Comparison of ENCODE assay signal across 8 cellular contexts in the genomic region with DNA sequence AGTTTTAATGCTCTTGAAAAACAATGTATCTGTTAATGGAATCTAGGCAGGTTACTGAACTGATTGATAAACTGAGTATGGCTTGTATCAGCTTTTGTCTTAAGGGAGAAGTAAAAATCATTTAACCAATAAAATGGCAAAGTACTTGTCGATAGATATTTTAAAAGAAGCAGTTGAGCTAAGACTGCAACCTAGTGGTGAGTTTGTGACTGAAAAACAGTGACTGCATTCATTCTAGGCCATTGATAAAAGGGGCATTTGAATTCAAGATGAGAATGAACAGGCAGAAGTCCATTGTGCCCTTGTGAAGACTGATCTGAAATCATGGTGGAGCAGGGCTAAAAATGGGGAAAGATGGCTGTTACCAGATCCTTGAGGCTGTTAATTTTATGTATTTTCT. TPM values are rescaled to one million over a fixed set of nuclear protein-coding genes. Genes with fewer than 3 reads are reported as not detected.
DNase-seq lines count a peak whose midpoint lies in the region; ATAC-seq and TF ChIP-seq lines count a peak whose summit lies in the region.

No MANE protein-coding gene starts in this region.

- H3K27me3 ChIP-seq in cardiac muscle cell: no peaks in the 10 kb centered on the region
- no peaks in the 10 kb centered on the region for H3K27me3 ChIP-seq in liver (ENCODE audit: control insufficient read depth in 4 of 4, insufficient read depth in 4 of 4, low read length in 3 of 4)
- no peaks in the 10 kb centered on the region for H3K27me3 ChIP-seq in ascending aorta

- TF ChIP-seq CTCF in cardiac muscle cell (IDR thresholded peaks at IDR 0.05; ENCODE audit: low read depth, low read length) (peak; percentile 38), activated B cell treated with CpG ODN at 0.5 μM for 24 hours (IDR thresholded peaks at IDR 0.05) (no peak), liver (IDR thresholded peaks at IDR 0.05; ENCODE audit: low read depth, low read length, missing input control) (peak; percentile 44), ascending aorta (IDR thresholded peaks at IDR 0.05) (peak in 1 of 3 experiments; percentile 30)

- peak; percentile 66 to 70 for TF ChIP-seq RAD21 in liver (IDR thresholded peaks at IDR 0.05)

- CTCF ChIA-PET in activated B cell treated with CpG ODN at 0.5 μM for 24 hours (lab: Charles Lee): interaction anchor here (1.1 to 1.7 kb wide), 2 partner anchors 12 to 21 kb away, joined by 3 to 5 read pairs; no protein-coding TSS in a partner anchor
- CTCF ChIA-PET in activated CD8-positive, alpha-beta T cell treated with anti-CD3 and anti-CD28 coated beads, Interleukin-2, amount 10 ng/mL, durations not matched to agents 7 days and 5 days (lab: Charles Lee): interaction anchor here (1.0 to 1.3 kb wide), 2 partner anchors 16 to 23 kb away, joined by 3 to 4 read pairs; no protein-coding TSS in a partner anchor

- peaks cover 28% of the 10 kb centered on the region for H3K4me1 Mint-ChIP-seq in activated B cell treated with CpG ODN at 0.5 μM for 24 hours
- peaks cover 2% of the 10 kb centered on the region for H3K4me1 Mint-ChIP-seq in activated CD8-positive, alpha-beta T cell treated with anti-CD3 and anti-CD28 coated beads, Interleukin-2, amount 10 ng/mL, durations not matched to agents 7 days and 5 days (ENCODE audit: low read depth)

- H3K9me3 ChIP-seq in cardiac muscle cell (ENCODE audit: low read depth) (no peaks in the 10 kb centered on the region), liver (ENCODE audit: control insufficient read depth in 4 of 4, low read length in 3 of 4) (no peaks in the 10 kb centered on the region), ascending aorta (no peaks in the 10 kb centered on the region)

- POLR2A ChIA-PET in activated B cell treated with CpG ODN at 0.5 μM for 24 hours (lab: Charles Lee): interaction anchor here (1.1 kb wide), 1 partner anchor 197 kb away, joined by 8 read pairs; no protein-coding TSS in a partner anchor
- POLR2A ChIA-PET in activated CD8-positive, alpha-beta T cell treated with anti-CD3 and anti-CD28 coated beads, Interleukin-2, amount 10 ng/mL, durations not matched to agents 7 days and 5 days (lab: Charles Lee): no interaction called here

- peak overlapping the region; percentile 3 for H3K4me3 Mint-ChIP-seq in activated B cell treated with CpG ODN at 0.5 μM for 24 hours
- no peak overlapping the region for H3K4me3 Mint-ChIP-seq in activated CD8-positive, alpha-beta T cell treated with anti-CD3 and anti-CD28 coated beads, Interleukin-2, amount 10 ng/mL, durations not matched to agents 7 days and 5 days

- DNase-seq in cardiac muscle cell (ENCODE audit: low read depth in 1 of 2, low spot score in 1 of 2) (peak; percentile 12 to 27), Right ventricle myocardium superior (no peak), activated B cell treated with CpG ODN at 0.5 μM for 24 hours (no peak), ascending aorta (ENCODE audit: low spot score in 2 of 2) (no peak)
- no peak for DNase-seq in activated effector memory CD4-positive, alpha-beta T cell treated with Interleukin-2 at 50 U/mL for 16 hours
- DNase-seq in activated CD8-positive, alpha-beta T cell treated with anti-CD3 and anti-CD28 coated beads, Interleukin-2, amount 10 ng/mL, durations not matched to agents 7 days and 5 days: no peak

- no peak overlapping the region for H3K27ac Mint-ChIP-seq in activated B cell treated with CpG ODN at 0.5 μM for 24 hours
- no peak overlapping the region for H3K27ac Mint-ChIP-seq in activated CD8-positive, alpha-beta T cell treated with anti-CD3 and anti-CD28 coated beads, Interleukin-2, amount 10 ng/mL, durations not matched to agents 7 days and 5 days

- no peaks in the 10 kb centered on the region for H3K27me3 Mint-ChIP-seq in activated B cell treated with CpG ODN at 0.5 μM for 24 hours
- H3K27me3 Mint-ChIP-seq in activated CD8-positive, alpha-beta T cell treated with anti-CD3 and anti-CD28 coated beads, Interleukin-2, amount 10 ng/mL, durations not matched to agents 7 days and 5 days (ENCODE audit: low read depth): no peaks in the 10 kb centered on the region

- intact Hi-C loops in Right ventricle myocardium superior (cut with DNase I): no loop called here
- intact Hi-C loops in activated B cell treated with CpG ODN at 0.5 μM for 24 hours (cut with micrococcal nuclease): loop anchor here (5.0 kb wide), 1 partner anchor 35 kb away; no protein-coding TSS in a partner anchor
- intact Hi-C loops in ascending aorta (cut with DNase I): no loop called here

- H3K27ac ChIP-seq in cardiac muscle cell (no peak overlapping the region), liver (ENCODE audit: low read depth in 1 of 2, low read length in 2 of 2) (no peak overlapping the region), ascending aorta (no peak overlapping the region)

- H3K36me3 ChIP-seq in cardiac muscle cell (no peaks in the 10 kb centered on the region), liver (ENCODE audit: control insufficient read depth in 4 of 4, insufficient read depth in 3 of 4, low read depth in 1 of 4, low read length in 3 of 4) (no peaks in the 10 kb centered on the region), ascending aorta (no peaks in the 10 kb centered on the region)

- H3K4me3 ChIP-seq in cardiac muscle cell: no peak overlapping the region
- H3K4me3 ChIP-seq in liver (ENCODE audit: low read depth in 1 of 3, low read length in 3 of 3): no peak overlapping the region
- H3K4me3 ChIP-seq in ascending aorta: no peak overlapping the region

- WGBS in liver: 59% methylated on average over 1 of the region's 1 CpG

- H3K9me3 Mint-ChIP-seq in activated B cell treated with CpG ODN at 0.5 μM for 24 hours: no peaks in the 10 kb centered on the region
- no peaks in the 10 kb centered on the region for H3K9me3 Mint-ChIP-seq in activated CD8-positive, alpha-beta T cell treated with anti-CD3 and anti-CD28 coated beads, Interleukin-2, amount 10 ng/mL, durations not matched to agents 7 days and 5 days (ENCODE audit: insufficient read depth)

- ATAC-seq in Right ventricle myocardium superior (ENCODE audit: poor library complexity) (no peak), HG03432 (IDR thresholded peaks at IDR 0.05; ENCODE audit: unreplicated experiment) (peak; percentile 60), activated B cell treated with CpG ODN at 0.5 μM for 24 hours (ENCODE audit: low read depth) (no peak)
- ATAC-seq in activated CD8-positive, alpha-beta T cell treated with anti-CD3 and anti-CD28 coated beads, Interleukin-2, amount 10 ng/mL, durations not matched to agents 7 days and 5 days: no peak

- no peak overlapping the region for H3K9ac ChIP-seq in liver (ENCODE audit: low read depth in 1 of 2, low read length in 2 of 2)

- no peaks in the 10 kb centered on the region for H3K36me3 Mint-ChIP-seq in activated B cell treated with CpG ODN at 0.5 μM for 24 hours (ENCODE audit: low read depth)
- H3K36me3 Mint-ChIP-seq in activated CD8-positive, alpha-beta T cell treated with anti-CD3 and anti-CD28 coated beads, Interleukin-2, amount 10 ng/mL, durations not matched to agents 7 days and 5 days (ENCODE audit: low read depth): no peaks in the 10 kb centered on the region

- no peaks in the 10 kb centered on the region for H3K4me1 ChIP-seq in cardiac muscle cell (ENCODE audit: low read depth)
- H3K4me1 ChIP-seq in liver (ENCODE audit: control insufficient read depth in 4 of 4, insufficient read depth in 4 of 4, low read length in 3 of 4): no peaks in the 10 kb centered on the region
- no peaks in the 10 kb centered on the region for H3K4me1 ChIP-seq in ascending aorta

TF ChIP-seq in liver, 16 proteins besides CTCF, POLR2A, EP300 and RAD21 (continues in another document):
- TF ChIP-seq JUND (IDR thresholded peaks at IDR 0.05) (no peak), ZBTB33 (IDR thresholded peaks at IDR 0.05) (no peak), YY1 (IDR thresholded peaks at IDR 0.05) (no peak), NR2F2 (IDR thresholded peaks at IDR 0.05) (no peak), SP1 (IDR thresholded peaks at IDR 0.05) (no peak), HNF4G (IDR thresholded peaks at IDR 0.05) (no peak), MAX (IDR thresholded peaks at IDR 0.05) (no peak), TAF1 (conservative IDR thresholded peaks at IDR 0.05) (no peak), FOXA1 (IDR thresholded peaks at IDR 0.05) (no peak), RXRA (IDR thresholded peaks at IDR 0.05) (no peak), EGR1 (IDR thresholded peaks at IDR 0.05; ENCODE audit: low read depth in 2 of 2) (no peak)
- TF ChIP-seq, protein P1, sequence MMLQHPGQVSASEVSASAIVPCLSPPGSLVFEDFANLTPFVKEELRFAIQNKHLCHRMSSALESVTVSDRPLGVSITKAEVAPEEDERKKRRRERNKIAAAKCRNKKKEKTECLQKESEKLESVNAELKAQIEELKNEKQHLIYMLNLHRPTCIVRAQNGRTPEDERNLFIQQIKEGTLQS (IDR thresholded peaks at IDR 0.05): no peak

RNA-seq across cellular contexts. Expression of gene MSTN, which starts 59.4 kb away (rescaled TPM):
- total RNA-seq in cardiac muscle cell: 0.27 and 0.28 TPM in 2 replicates
- 0.21 TPM in 1 of 2 replicates, not detected in the other for polyA plus RNA-seq in cardiac muscle cell
- not detected for total RNA-seq in Right ventricle myocardium superior
- not detected in 2 replicates for total RNA-seq in activated B cell treated with CpG ODN at 0.5 μM for 24 hours
- under 1 TPM; 0.08 to 0.09 TPM for total RNA-seq in liver
- under 1 TPM in 1 of 2 donors, not detected in 1; 0.21 TPM for polyA plus RNA-seq in liver
- total RNA-seq in ascending aorta: not detected
- total RNA-seq in activated CD8-positive, alpha-beta T cell treated with anti-CD3 and anti-CD28 coated beads, Interleukin-2, amount 10 ng/mL, durations not matched to agents 7 days and 5 days: not detected

Comparison
In these comparisons a context has a peak if more than half of its experiments do, and no peak if none do; other contexts are left out.
1. DNase-seq: peak in cardiac muscle cell (2 of 2); none in Right ventricle myocardium superior (single experiment), activated B cell treated with CpG ODN at 0.5 μM for 24 hours (single experiment), activated effector memory CD4-positive, alpha-beta T cell treated with Interleukin-2 at 50 U/mL for 16 hours (single experiment), ascending aorta (0 of 2) and activated CD8-positive, alpha-beta T cell treated with anti-CD3 and anti-CD28 coated beads, Interleukin-2, amount 10 ng/mL, durations not matched to agents 7 days and 5 days (single experiment).